In genomic region chr6:116271309-116271708, GRCh38 we compare ENCODE assay signal across 16 cellular contexts. TPM values are rescaled to one million over a fixed set of nuclear protein-coding genes. Genes with fewer than 3 reads are reported as not detected.
DNase-seq lines count a peak whose midpoint lies in the region; ATAC-seq and TF ChIP-seq lines count a peak whose summit lies in the region.
"Had no signal": no experiment of that assay in that cellular context is flagged by ENCODE, and none has a peak within 500 bp of the region (broad histone marks: within the 10 kb centered on the region; RNA-seq: fewer than 3 reads in every experiment).

No MANE protein-coding gene starts in this region.

- peaks cover 17% of the 10 kb centered on the region for H3K4me1 Mint-ChIP-seq in activated naive CD8-positive, alpha-beta T cell treated with anti-CD3 and anti-CD28 coated beads, Interleukin-2, amount 10 ng/mL, durations not matched to agents 7 days and 5 days
- H3K4me1 Mint-ChIP-seq in activated naive CD8-positive, alpha-beta T cell treated with anti-CD3 and anti-CD28 coated beads for 36 hours = peaks cover 35% of the 10 kb centered on the region
- H3K4me1 Mint-ChIP-seq in stimulated activated memory B cell treated with anti-CD40 and anti-IgM and Interleukin-4, amounts not matched to agents 10 μg/mL and 1 μg/mL and 100 μg/mL, for 72 hours = peaks cover 36% of the 10 kb centered on the region

- POLR2A ChIA-PET in activated naive CD8-positive, alpha-beta T cell treated with anti-CD3 and anti-CD28 coated beads, Interleukin-2, amount 10 ng/mL, durations not matched to agents 7 days and 5 days (lab: Charles Lee) = interaction anchor here (1.3 kb wide), 1 partner anchor 8 kb away, joined by 5 read pairs; the partner anchor contains the start of gene TSPYL1

- peaks cover 14% of the 10 kb centered on the region for H3K36me3 Mint-ChIP-seq in activated naive CD8-positive, alpha-beta T cell treated with anti-CD3 and anti-CD28 coated beads, Interleukin-2, amount 10 ng/mL, durations not matched to agents 7 days and 5 days
- peaks cover 25% of the 10 kb centered on the region for H3K36me3 Mint-ChIP-seq in activated naive CD8-positive, alpha-beta T cell treated with anti-CD3 and anti-CD28 coated beads for 36 hours
- peaks cover 24% of the 10 kb centered on the region for H3K36me3 Mint-ChIP-seq in stimulated activated memory B cell treated with anti-CD40 and anti-IgM and Interleukin-4, amounts not matched to agents 10 μg/mL and 1 μg/mL and 100 μg/mL, for 72 hours

- H3K4me3 ChIP-seq in HUES6 (ENCODE audit: low read depth, low read length) (peak overlapping the region; percentile 10; the same call in 1 of the 2 replicates), iPS-18a (ENCODE audit: low read length) (peak overlapping the region; percentile 6), uterus (no peak overlapping the region)
- H3K4me3 ChIP-seq: A549 had no signal

- no peak for TF ChIP-seq POLR2A in uterus (IDR thresholded peaks at IDR 0.05)

- H3K36me3 ChIP-seq in HUES6 (ENCODE audit: control insufficient read depth, insufficient read depth, low read length) (no peaks in the 10 kb centered on the region), iPS-18a (ENCODE audit: control insufficient read depth, low read depth, low read length) (peaks cover 3% of the 10 kb centered on the region), uterus (no peaks in the 10 kb centered on the region)

- H3K4me1 ChIP-seq in HUES6 (ENCODE audit: control insufficient read depth, insufficient read depth, low read length) = peaks cover 28% of the 10 kb centered on the region
- H3K4me1 ChIP-seq in iPS-18a (ENCODE audit: control insufficient read depth, low read depth, low read length) = peaks cover 27% of the 10 kb centered on the region
- H3K4me1 ChIP-seq in uterus = peaks cover 0 to 6% of the 10 kb centered on the region in 2 donors

- in situ Hi-C loops in ACHN (cut with HindIII; ENCODE audit: low pct_ligation_motif_present, low pct_unique_long_range_greater_than_20kb, low sequenced_read_pairs) = no loop called here

- no peak for ATAC-seq in activated naive CD8-positive, alpha-beta T cell treated with anti-CD3 and anti-CD28 coated beads, Interleukin-2, amount 10 ng/mL, durations not matched to agents 7 days and 5 days (ENCODE audit: low read depth)
- no peak for ATAC-seq in stimulated activated memory B cell treated with anti-CD40 and anti-IgM and Interleukin-4, amounts not matched to agents 10 μg/mL and 1 μg/mL and 100 μg/mL, for 72 hours
- ATAC-seq: A549 had no signal

- DNase-seq in activated naive CD8-positive, alpha-beta T cell treated with anti-CD3 and anti-CD28 coated beads, Interleukin-2, amount 10 ng/mL, durations not matched to agents 7 days and 5 days = no peak
- DNase-seq in activated naive CD8-positive, alpha-beta T cell treated with anti-CD3 and anti-CD28 coated beads for 36 hours = no peak
- DNase-seq in uterus (no peak), ACHN (no peak), SKM-1 treated with dmso at 0.1 percent for 144 hours (lab: John Stamatoyannopoulos, UW; ENCODE audit: unreplicated experiment) (no peak)
- DNase-seq: C1 segment of cervical spinal cord, Calu3, DMS53, HCEC 1CT, NCI-H187, NCI-H69, SHP77 had no signal

- no peaks in the 10 kb centered on the region for H3K9me3 Mint-ChIP-seq in activated naive CD8-positive, alpha-beta T cell treated with anti-CD3 and anti-CD28 coated beads, Interleukin-2, amount 10 ng/mL, durations not matched to agents 7 days and 5 days
- no peaks in the 10 kb centered on the region for H3K9me3 Mint-ChIP-seq in activated naive CD8-positive, alpha-beta T cell treated with anti-CD3 and anti-CD28 coated beads for 36 hours
- H3K9me3 Mint-ChIP-seq in stimulated activated memory B cell treated with anti-CD40 and anti-IgM and Interleukin-4, amounts not matched to agents 10 μg/mL and 1 μg/mL and 100 μg/mL, for 72 hours = no peaks in the 10 kb centered on the region

- no peak overlapping the region for H3K4me3 Mint-ChIP-seq in activated naive CD8-positive, alpha-beta T cell treated with anti-CD3 and anti-CD28 coated beads, Interleukin-2, amount 10 ng/mL, durations not matched to agents 7 days and 5 days
- H3K4me3 Mint-ChIP-seq in activated naive CD8-positive, alpha-beta T cell treated with anti-CD3 and anti-CD28 coated beads for 36 hours = no peak overlapping the region
- H3K4me3 Mint-ChIP-seq in stimulated activated memory B cell treated with anti-CD40 and anti-IgM and Interleukin-4, amounts not matched to agents 10 μg/mL and 1 μg/mL and 100 μg/mL, for 72 hours = no peak overlapping the region

- no peak for TF ChIP-seq CTCF in uterus (IDR thresholded peaks at IDR 0.05)

- H3K27ac Mint-ChIP-seq in activated naive CD8-positive, alpha-beta T cell treated with anti-CD3 and anti-CD28 coated beads, Interleukin-2, amount 10 ng/mL, durations not matched to agents 7 days and 5 days = peak overlapping the region; percentile 32
- no peak overlapping the region for H3K27ac Mint-ChIP-seq in activated naive CD8-positive, alpha-beta T cell treated with anti-CD3 and anti-CD28 coated beads for 36 hours
- peak overlapping the region; percentile 46 for H3K27ac Mint-ChIP-seq in stimulated activated memory B cell treated with anti-CD40 and anti-IgM and Interleukin-4, amounts not matched to agents 10 μg/mL and 1 μg/mL and 100 μg/mL, for 72 hours

- no peaks in the 10 kb centered on the region for H3K27me3 Mint-ChIP-seq in activated naive CD8-positive, alpha-beta T cell treated with anti-CD3 and anti-CD28 coated beads, Interleukin-2, amount 10 ng/mL, durations not matched to agents 7 days and 5 days
- no peaks in the 10 kb centered on the region for H3K27me3 Mint-ChIP-seq in activated naive CD8-positive, alpha-beta T cell treated with anti-CD3 and anti-CD28 coated beads for 36 hours
- no peaks in the 10 kb centered on the region for H3K27me3 Mint-ChIP-seq in stimulated activated memory B cell treated with anti-CD40 and anti-IgM and Interleukin-4, amounts not matched to agents 10 μg/mL and 1 μg/mL and 100 μg/mL, for 72 hours

- no peaks in the 10 kb centered on the region for H3K27me3 ChIP-seq in HUES6 (ENCODE audit: control insufficient read depth, insufficient read depth, low read length)
- H3K27me3 ChIP-seq in iPS-18a (ENCODE audit: control insufficient read depth, insufficient read depth, low read length) = no peaks in the 10 kb centered on the region
- H3K27me3 ChIP-seq in uterus = no peaks in the 10 kb centered on the region

- H3K9ac ChIP-seq in HUES6 (ENCODE audit: low read length) = no peak overlapping the region
- H3K9ac ChIP-seq in iPS-18a (ENCODE audit: low read length) = no peak overlapping the region

- intact Hi-C loops in uterus (cut with DNase I; ENCODE audit: low total_unique reads) = no loop called here

- H3K27ac ChIP-seq in HUES6 (ENCODE audit: low read depth, low read length) (no peak overlapping the region), iPS-18a (ENCODE audit: low read length) (no peak overlapping the region), uterus (no peak overlapping the region)
- H3K27ac ChIP-seq: A549 had no signal

- no peaks in the 10 kb centered on the region for H3K9me3 ChIP-seq in HUES6 (ENCODE audit: control insufficient read depth, insufficient read depth, low read depth, low read length)
- H3K9me3 ChIP-seq in iPS-18a (ENCODE audit: control insufficient read depth, low read depth, low read length) = no peaks in the 10 kb centered on the region
- H3K9me3 ChIP-seq in uterus = no peaks in the 10 kb centered on the region
- H3K9me3 ChIP-seq: A549 had no signal

RNA-seq across cellular contexts. Expression of gene TSPYL1, which starts 8.4 kb away (rescaled TPM):
- total RNA-seq in activated naive CD8-positive, alpha-beta T cell treated with anti-CD3 and anti-CD28 coated beads, Interleukin-2, amount 10 ng/mL, durations not matched to agents 7 days and 5 days = 10 to 100 TPM; 59.9 to 66.8 TPM
- total RNA-seq in activated naive CD8-positive, alpha-beta T cell treated with anti-CD3 and anti-CD28 coated beads for 36 hours = 10 to 100 TPM; 45.4 to 46.0 TPM
- 10 to 100 TPM; 17.4 to 94.9 (median 57.7) TPM for total RNA-seq in uterus

RNA-seq across cellular contexts. Expression of gene TSPYL4, which starts 17.4 kb away (rescaled TPM):
- total RNA-seq in activated naive CD8-positive, alpha-beta T cell treated with anti-CD3 and anti-CD28 coated beads, Interleukin-2, amount 10 ng/mL, durations not matched to agents 7 days and 5 days = 10 to 100 TPM; 19.2 to 19.4 TPM
- 10 to 100 TPM; 15.1 to 15.2 TPM for total RNA-seq in activated naive CD8-positive, alpha-beta T cell treated with anti-CD3 and anti-CD28 coated beads for 36 hours
- total RNA-seq in uterus = 10 to 100 TPM in 3 of 4 donors, 1 to 10 TPM in 1; 9.7 to 34.9 (median 25.3) TPM

Comparison
In these comparisons a context has a peak if more than half of its experiments do, and no peak if none do; other contexts are left out.
1. H3K4me3 ChIP-seq: peak in HUES6 (single experiment) and iPS-18a (single experiment); none in uterus (0 of 2).